ENCODE assay signal across 21 cellular contexts in the genomic region with DNA sequence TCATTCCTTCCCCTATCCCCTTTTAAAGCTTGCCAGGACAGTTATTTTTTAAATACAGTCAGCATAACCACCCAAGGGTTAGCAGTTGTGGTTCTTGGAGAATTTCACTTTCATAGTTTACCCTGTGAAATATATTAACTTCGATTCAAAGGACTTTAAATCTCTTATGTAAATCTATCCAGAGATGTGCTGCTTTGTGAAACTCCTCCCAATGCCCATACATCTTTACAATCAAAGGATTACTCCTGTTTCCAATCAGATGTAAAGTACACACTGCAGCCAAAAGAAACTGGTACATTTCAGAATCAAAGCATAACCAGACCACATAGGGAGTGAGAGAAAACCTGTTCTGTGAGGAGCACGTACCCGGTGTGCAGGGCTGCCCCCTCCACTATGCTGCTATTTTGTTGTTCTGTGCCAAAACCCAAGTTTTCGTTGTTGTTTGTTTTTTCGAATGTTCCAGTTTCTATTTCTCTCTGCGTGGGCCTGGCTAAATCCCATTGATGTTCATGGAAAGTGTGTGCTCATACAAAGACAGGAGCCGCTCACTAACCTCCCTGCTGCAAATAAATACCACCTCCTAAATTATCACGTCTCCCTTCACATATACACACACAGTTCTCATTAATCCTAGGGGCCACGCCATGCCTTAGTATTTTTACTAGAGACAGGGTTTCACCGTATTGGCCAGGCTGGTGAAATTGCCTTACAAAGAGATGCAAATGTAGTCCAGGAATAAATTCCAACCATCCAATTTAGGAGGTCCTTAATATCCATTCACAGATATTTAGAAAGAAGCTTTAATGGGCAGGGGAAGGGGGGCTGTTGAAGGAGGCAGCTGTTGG. TPM values are rescaled to one million over a fixed set of nuclear protein-coding genes. Genes with fewer than 3 reads are reported as not detected.
DNase-seq lines count a peak whose midpoint lies in the region; ATAC-seq, FAIRE-seq and TF ChIP-seq lines count a peak whose summit lies in the region.
"Had no signal": no experiment of that assay in that cellular context is flagged by ENCODE, and none has a peak within 500 bp of the region (broad histone marks: within the 10 kb centered on the region; RNA-seq: fewer than 3 reads in every experiment).

No MANE protein-coding gene starts in this region.

- no peak overlapping the region for H2BK5ac ChIP-seq in H9 (ENCODE audit: insufficient read length, low read length)

- DNase-seq in A673 (ENCODE audit: low spot score) = no peak
- DNase-seq in H9 = no peak
- no peak for DNase-seq in keratinocyte (ENCODE audit: low read depth, low spot score)
- no peak for DNase-seq in GOT3 (lab: John Stamatoyannopoulos, UW)
- no peak for DNase-seq in COR-L47 (lab: John Stamatoyannopoulos, UW)
- DNase-seq: activated CD4-positive, alpha-beta T cell treated with anti-CD3 and anti-CD28 coated beads, Interleukin-2, amount 10 ng/mL, durations not matched to agents 7 days and 5 days; activated T-cell treated with anti-CD3 and anti-CD28 coated beads, Interleukin-2, amount 50 U/mL, for 4 hours; C1 segment of cervical spinal cord; DMS53; erythroblast; NCI-H2107; NK-92 treated with Interleukin-12 subunit alpha and Interleukin-12 subunit beta, amount 100 ng/mL, for 24 hours; stimulated activated CD4-positive, alpha-beta T cell treated with anti-CD3 and anti-CD28 coated beads, Interleukin-1b, Interleukin-23, amount 100 ng/mL, for 48 hours had no signal

- H3K27ac ChIP-seq in A673 (ENCODE audit: low read depth, low read length, poor library complexity, severe bottlenecking) (peak overlapping the region; percentile 35), H9 (ENCODE audit: insufficient read length, low read depth, low read length) (no peak overlapping the region), keratinocyte (ENCODE audit: control insufficient read depth, insufficient read depth, low read length) (no peak overlapping the region)
- H3K27ac ChIP-seq: coronary artery, right atrium auricular region, thoracic aorta had no signal

- no peak overlapping the region for H2AK5ac ChIP-seq in H9 (ENCODE audit: insufficient read length, low read length)

- no peak overlapping the region for H2BK20ac ChIP-seq in H9 (ENCODE audit: low read depth, low read length, poor library complexity, severe bottlenecking)

- intact Hi-C loops in A673 (cut with micrococcal nuclease; ENCODE audit: unreplicated experiment) = no loop called here

- no peaks in the 10 kb centered on the region for H3K36me3 ChIP-seq in A673 (ENCODE audit: insufficient read depth, low read length, poor library complexity, severe bottlenecking)
- peaks cover 0 to 2% of the 10 kb centered on the region in 2 experiments for H3K36me3 ChIP-seq in keratinocyte (ENCODE audit: control insufficient read depth in 2 of 2, extremely low read depth in 1 of 2, insufficient read depth in 2 of 2, low read length in 2 of 2)
- H3K36me3 ChIP-seq: right atrium auricular region, thoracic aorta had no signal

- H3K79me2 ChIP-seq in H9 (ENCODE audit: insufficient read depth, low read length) = no peaks in the 10 kb centered on the region
- H3K79me2 ChIP-seq in keratinocyte (ENCODE audit: control insufficient read depth, insufficient read depth, low read length) = no peaks in the 10 kb centered on the region

- H3K4me1 ChIP-seq in A673 (ENCODE audit: insufficient read depth, low read length, poor library complexity, severe bottlenecking) (peaks cover 25% of the 10 kb centered on the region), H9 (ENCODE audit: insufficient read depth, low read length) (peaks cover 12% of the 10 kb centered on the region; the same call in 1 of the 2 replicates), keratinocyte (ENCODE audit: control insufficient read depth, extremely low read depth, insufficient read depth, low read length) (no peaks in the 10 kb centered on the region)
- H3K4me1 ChIP-seq: right atrium auricular region had no signal

- peak; percentile 77 for ATAC-seq in activated T-helper 17 cell treated with anti-CD3 and anti-CD28 coated beads, Interleukin-2, amount 50 U/mL, for 72 hours (replicated peaks)
- no peak for ATAC-seq in GM19023 (IDR thresholded peaks at IDR 0.05; ENCODE audit: unreplicated experiment)
- ATAC-seq in GM18505 (IDR thresholded peaks at IDR 0.05; ENCODE audit: unreplicated experiment) = no peak
- ATAC-seq: Right ventricle myocardium inferior had no signal

- H3T11ph ChIP-seq in H9 (ENCODE audit: low read length) = no peak overlapping the region

- peaks cover 0 to 4% (median 0%) of the 10 kb centered on the region in 3 experiments; a peak in 2 of 7 replicates for H3K36me3 Mint-ChIP-seq in H9 (ENCODE audit: insufficient read depth in 1 of 3, low read depth in 3 of 3)
- no peaks in the 10 kb centered on the region for H3K36me3 Mint-ChIP-seq in activated T-helper 17 cell treated with anti-CD3 and anti-CD28 coated beads, Interleukin-2, amount 50 U/mL, for 72 hours (ENCODE audit: low read depth)

- H3K18ac ChIP-seq in H9 (ENCODE audit: insufficient read length, low read depth, low read length) = no peak overlapping the region

- H4K91ac ChIP-seq in H9 (ENCODE audit: insufficient read length, low read depth, low read length) = no peak overlapping the region

- peaks cover 5% of the 10 kb centered on the region for H3K23me2 ChIP-seq in H9 (ENCODE audit: insufficient read length, low read depth, low read length, poor library complexity, severe bottlenecking)

- no peak overlapping the region for H4K8ac ChIP-seq in H9 (replicated peaks; ENCODE audit: insufficient read length, low read depth, low read length)

- H3K4me3 Mint-ChIP-seq in H9 = no peak overlapping the region
- no peak overlapping the region for H3K4me3 Mint-ChIP-seq in activated T-helper 17 cell treated with anti-CD3 and anti-CD28 coated beads, Interleukin-2, amount 50 U/mL, for 72 hours
- H3K4me3 Mint-ChIP-seq: activated CD4-positive, alpha-beta T cell treated with anti-CD3 and anti-CD28 coated beads, Interleukin-2, amount 10 ng/mL, durations not matched to agents 7 days and 5 days; activated T-cell treated with anti-CD3 and anti-CD28 coated beads, Interleukin-2, amount 50 U/mL, for 4 hours had no signal

- dilution Hi-C loops in keratinocyte (cut with MboI; ENCODE audit: extremely low pct_ligation_motif_present, low sequenced_read_pairs) = no loop called here

- H2AFZ ChIP-seq in H9 (ENCODE audit: low read length) = no peak overlapping the region
- peak overlapping the region; percentile 55 for H2AFZ ChIP-seq in keratinocyte (ENCODE audit: control insufficient read depth, low read length)

- H3K27ac Mint-ChIP-seq in H9 = peak overlapping the region in 2 of 3 experiments; percentile 22 to 26; a peak in 2 of 7 replicates
- peak overlapping the region; percentile 0 for H3K27ac Mint-ChIP-seq in activated T-helper 17 cell treated with anti-CD3 and anti-CD28 coated beads, Interleukin-2, amount 50 U/mL, for 72 hours
- H3K27ac Mint-ChIP-seq: activated CD4-positive, alpha-beta T cell treated with anti-CD3 and anti-CD28 coated beads, Interleukin-2, amount 10 ng/mL, durations not matched to agents 7 days and 5 days had no signal

- H3K79me1 ChIP-seq in H9 (ENCODE audit: insufficient read depth, low read depth, low read length, poor library complexity, severe bottlenecking) = no peaks in the 10 kb centered on the region

- H3K9me3 ChIP-seq in A673 (ENCODE audit: low read depth, low read length, poor library complexity, severe bottlenecking) (no peaks in the 10 kb centered on the region), H9 (ENCODE audit: control insufficient read depth, low read depth, low read length) (no peaks in the 10 kb centered on the region), keratinocyte (ENCODE audit: control insufficient read depth, low read depth, low read length) (no peaks in the 10 kb centered on the region)
- H3K9me3 ChIP-seq: right atrium auricular region, thoracic aorta had no signal

- no peak for TF ChIP-seq POLR2A in GM18505 (IDR thresholded peaks at IDR 0.05; ENCODE audit: borderline replicate concordance, extremely low read depth, insufficient read depth, insufficient read length)

- BruUV-seq in A673 (replicated peaks; lab: Mats Ljungman, UMichigan) = no TSS peak

- TF ChIP-seq CTCF in A673 (conservative IDR thresholded peaks at IDR 0.05; ENCODE audit: low read depth, low read length) (no peak), H9 (conservative IDR thresholded peaks at IDR 0.05) (no peak), keratinocyte (optimal IDR thresholded peaks at IDR 0.05 in 1 of 3, IDR thresholded peaks at IDR 0.05 in 1 of 3, conservative IDR thresholded peaks at IDR 0.05 in 1 of 3; ENCODE audit: extremely low read depth in 1 of 3, insufficient read depth in 2 of 3, low read length in 3 of 3) (no peak)

- H3K4me3 ChIP-seq in A673 (ENCODE audit: low read depth, low read length, poor library complexity, severe bottlenecking) (no peak overlapping the region), keratinocyte (ENCODE audit: control insufficient read depth in 2 of 3, extremely low read depth in 1 of 3, insufficient read depth in 2 of 3, low read depth in 1 of 3, low read length in 3 of 3) (no peak overlapping the region)
- H3K4me3 ChIP-seq: coronary artery, right atrium auricular region, thoracic aorta had no signal

- H3K14ac ChIP-seq in H9 (ENCODE audit: insufficient read depth, low read length) = no peak overlapping the region

- no peak overlapping the region for H3K9ac ChIP-seq in H9 (ENCODE audit: extremely low read depth, insufficient read length, low read length)
- H3K9ac ChIP-seq in keratinocyte (ENCODE audit: control insufficient read depth, extremely low read depth, insufficient read depth, low read length) = no peak overlapping the region

- no peaks in the 10 kb centered on the region for H3K27me3 ChIP-seq in A673 (replicated peaks; ENCODE audit: insufficient read depth, low read depth, low read length, poor library complexity)
- H3K27me3 ChIP-seq in H9 (ENCODE audit: insufficient read depth, low read length) = no peaks in the 10 kb centered on the region
- H3K27me3 ChIP-seq in keratinocyte (ENCODE audit: control insufficient read depth, extremely low read depth, insufficient read depth, low read length) = no peaks in the 10 kb centered on the region
- H3K27me3 ChIP-seq: right atrium auricular region had no signal

- POLR2A ChIA-PET in A673 (lab: Charles Lee; ENCODE audit: low non-redundant PET) = no interaction called here

- FAIRE-seq in keratinocyte (lab: Jason Lieb, UNC) = no peak
- FAIRE-seq: islet of Langerhans had no signal

- H3K4me1 Mint-ChIP-seq in H9 = peaks cover 32 to 49% of the 10 kb centered on the region in 2 experiments
- peaks cover 10% of the 10 kb centered on the region for H3K4me1 Mint-ChIP-seq in activated T-helper 17 cell treated with anti-CD3 and anti-CD28 coated beads, Interleukin-2, amount 50 U/mL, for 72 hours

- no peaks in the 10 kb centered on the region for H3K9me1 ChIP-seq in keratinocyte (ENCODE audit: control insufficient read depth, extremely low read depth, insufficient read depth, low read length)

- 100% methylated on average over 1 of the region's 10 CpGs for WGBS in H9 (ENCODE audit: extremely low coverage, insufficient read length, low lambda C conversion rate)

- H2BK12ac ChIP-seq in H9 (ENCODE audit: insufficient read length, low read depth, low read length) = no peak overlapping the region

- H4K20me1 ChIP-seq in H9 (ENCODE audit: control insufficient read depth, insufficient read depth, insufficient read length) (no peaks in the 10 kb centered on the region), keratinocyte (ENCODE audit: control insufficient read depth, extremely low read depth, insufficient read depth, low read length) (no peaks in the 10 kb centered on the region)

- CTCF ChIA-PET in A673 (lab: Charles Lee) = no interaction called here

- no peak overlapping the region for H4K5ac ChIP-seq in H9 (ENCODE audit: insufficient read length, low read depth, low read length)

- H3K9me3 Mint-ChIP-seq in H9 = no peaks in the 10 kb centered on the region; a peak in 1 of 5 replicates
- no peaks in the 10 kb centered on the region for H3K9me3 Mint-ChIP-seq in activated T-helper 17 cell treated with anti-CD3 and anti-CD28 coated beads, Interleukin-2, amount 50 U/mL, for 72 hours
- H3K9me3 Mint-ChIP-seq: activated CD4-positive, alpha-beta T cell treated with anti-CD3 and anti-CD28 coated beads, Interleukin-2, amount 10 ng/mL, durations not matched to agents 7 days and 5 days; activated T-cell treated with anti-CD3 and anti-CD28 coated beads, Interleukin-2, amount 50 U/mL, for 4 hours had no signal

- no peak overlapping the region for H2BK120ac ChIP-seq in H9 (ENCODE audit: low read depth, low read length, poor library complexity, severe bottlenecking)

- no peak overlapping the region for H3K4me2 ChIP-seq in H9 (ENCODE audit: insufficient read depth, insufficient read length, low read length)
- peak overlapping the region; percentile 8 for H3K4me2 ChIP-seq in keratinocyte (ENCODE audit: control insufficient read depth, extremely low read depth, insufficient read depth, low read depth, low read length)

- no peak overlapping the region for H3K23ac ChIP-seq in H9 (ENCODE audit: insufficient read length, low read depth, low read length)

- H3K4ac ChIP-seq in H9 (ENCODE audit: low read depth, low read length) = no peak overlapping the region

- H2BK15ac ChIP-seq in H9 (ENCODE audit: low read depth, low read length) = no peak overlapping the region

- H3K27me3 Mint-ChIP-seq in H9 (ENCODE audit: low read depth) = no peaks in the 10 kb centered on the region
- peaks cover 29% of the 10 kb centered on the region for H3K27me3 Mint-ChIP-seq in activated T-helper 17 cell treated with anti-CD3 and anti-CD28 coated beads, Interleukin-2, amount 50 U/mL, for 72 hours

- no peak overlapping the region for H3K56ac ChIP-seq in H9 (ENCODE audit: insufficient read length, low read depth, low read length)

RNA-seq across cellular contexts. Expression of a gene that starts 52.9 kb away (rescaled TPM):
- total RNA-seq in A673 (2021) (31.2 and 34.8 TPM in 2 replicates), H9 (2021) (11.5 and 12.1 TPM in 2 replicates)
- 1 to 10 TPM; 1.7 to 2.2 TPM for total RNA-seq in activated T-helper 17 cell treated with anti-CD3 and anti-CD28 coated beads, Interleukin-2, amount 50 U/mL, for 72 hours
- 5.8 to 8.6 TPM (median 6.1 TPM) in 3 replicates for polyA plus RNA-seq in keratinocyte
- polyA plus RNA-seq in keratinocyte (2011; ENCODE audit: low read depth) = 3.9 TPM
- polyA plus RNA-seq in keratinocyte (2011; cell fraction: cytosol; rRNA removed) = 4.9 and 5.8 TPM in 2 replicates
- polyA plus RNA-seq in keratinocyte (2011; cell fraction: nucleus; rRNA removed) = 14.6 and 16.9 TPM in 2 replicates
- 7.2 and 7.8 TPM in 2 replicates for polyA plus RNA-seq in keratinocyte (2012; ENCODE audit: low replicate concordance)
- polyA minus RNA-seq in keratinocyte = 21.6 to 31.0 TPM (median 23.0 TPM) in 3 replicates
- polyA minus RNA-seq in keratinocyte (2011; cell fraction: cytosol; rRNA and poly(A)+ RNA removed) = 16.3 TPM
- polyA minus RNA-seq in keratinocyte (2011; cell fraction: nucleus; rRNA and poly(A)+ RNA removed) = 30.1 and 38.6 TPM in 2 replicates
